1 cellular context compared by ENCODE assay signal in genomic region chr2:36963106-36963505, GRCh38.
TF ChIP-seq lines count a peak whose summit lies in the region.

No MANE protein-coding gene starts in this region.

TF ChIP-seq in WTC11, 78 proteins besides CTCF, POLR2A, EP300 and RAD21 (continued from another document):
- TF ChIP-seq PRDM15 (CRISPR knock-in tag; IDR thresholded peaks at IDR 0.05) (no peak), ATF6 (CRISPR knock-in tag; IDR thresholded peaks at IDR 0.05) (no peak), ATF1 (CRISPR knock-in tag; IDR thresholded peaks at IDR 0.05) (no peak), SP1 (CRISPR knock-in tag; conservative IDR thresholded peaks at IDR 0.05) (no peak), STAT6 (CRISPR knock-in tag; conservative IDR thresholded peaks at IDR 0.05; ENCODE audit: low read depth) (no peak), EMX1 (CRISPR knock-in tag; IDR thresholded peaks at IDR 0.05) (no peak), CBFB (CRISPR knock-in tag; IDR thresholded peaks at IDR 0.05; ENCODE audit: low read depth) (no peak), AFF4 (CRISPR knock-in tag; IDR thresholded peaks at IDR 0.05; ENCODE audit: borderline replicate concordance) (no peak), ZNF416 (CRISPR knock-in tag; IDR thresholded peaks at IDR 0.05) (no peak)
